Comparison of ENCODE assay signal across 16 cellular contexts in the genomic region with DNA sequence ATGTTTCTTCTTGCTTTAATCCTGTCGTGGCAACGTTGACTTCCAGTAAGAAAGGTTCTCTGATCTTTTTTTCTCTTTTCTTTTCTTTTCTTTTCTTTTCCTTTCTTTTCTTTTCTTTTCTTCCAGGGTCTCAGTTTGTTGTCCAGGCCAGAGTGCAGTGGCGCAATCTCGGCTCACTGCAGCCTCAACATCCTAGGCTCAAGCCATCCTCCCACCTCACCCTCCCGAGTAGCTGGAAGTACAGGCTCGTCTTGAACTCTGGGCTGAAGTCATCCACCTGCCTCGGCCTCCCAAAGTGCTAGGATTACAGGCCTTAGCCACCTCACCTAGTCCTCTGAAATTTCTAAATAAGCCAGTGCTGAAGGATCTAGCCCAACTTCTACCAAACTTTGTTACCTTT. TPM values are rescaled to one million over a fixed set of nuclear protein-coding genes. Genes with fewer than 3 reads are reported as not detected.
DNase-seq lines count a peak whose midpoint lies in the region; ATAC-seq and TF ChIP-seq lines count a peak whose summit lies in the region.
"Had no signal": no experiment of that assay in that cellular context is flagged by ENCODE, and none has a peak within 500 bp of the region (broad histone marks: within the 10 kb centered on the region; RNA-seq: fewer than 3 reads in every experiment).

No MANE protein-coding gene starts in this region.

- CTCF ChIA-PET in PC-9 (lab: Charles Lee) = no interaction called here

- POLR2A ChIA-PET in PC-9 (lab: Charles Lee; ENCODE audit: unreplicated experiment) = interaction anchor here (0.7 to 1.3 kb wide), 2 partner anchors 63 to 144 kb away, joined by 5 read pairs; no protein-coding TSS in a partner anchor

- no peaks in the 10 kb centered on the region for H3K9me3 ChIP-seq in PC-9 (ENCODE audit: insufficient read depth, low read depth)
- no peaks in the 10 kb centered on the region for H3K9me3 ChIP-seq in esophagus squamous epithelium
- H3K9me3 ChIP-seq in psoas muscle = no peaks in the 10 kb centered on the region
- H3K9me3 ChIP-seq: Peyer's patch, thoracic aorta had no signal

- H3K9me2 ChIP-seq in PC-9 (ENCODE audit: insufficient read depth) = no peaks in the 10 kb centered on the region

- peak overlapping the region; percentile 86 for H2AFZ ChIP-seq in PC-9

- H3F3A ChIP-seq in PC-9 (ENCODE audit: insufficient read depth, low read depth) = peaks cover 9% of the 10 kb centered on the region

- peak overlapping the region; percentile 84 for H3K4me2 ChIP-seq in PC-9

- WGBS in esophagus squamous epithelium, 2 donors = 21 to 58% methylated on average over 7 of the region's 7 CpGs
- WGBS in psoas muscle, 3 donors = 42 to 47% (median 47%) methylated on average over 7 of the region's 7 CpGs

- TSS peak; percentile 64 for BruUV-seq in PC-9 (replicated peaks; lab: Mats Ljungman, UMichigan)

- H3K27me3 ChIP-seq in H7 (ENCODE audit: control insufficient read depth, insufficient read depth, low read length) = no peaks in the 10 kb centered on the region
- no peaks in the 10 kb centered on the region for H3K27me3 ChIP-seq in PC-9 (ENCODE audit: insufficient read depth, low read depth)
- H3K27me3 ChIP-seq in esophagus squamous epithelium = peaks cover 0 to 27% (median 0%) of the 10 kb centered on the region in 4 donors
- peaks cover 0 to 3% (median 0%) of the 10 kb centered on the region in 3 donors for H3K27me3 ChIP-seq in psoas muscle (ENCODE audit: insufficient read depth in 3 of 3, low read length in 2 of 3)
- H3K27me3 ChIP-seq: Peyer's patch had no signal

- H3K36me3 ChIP-seq in H7 (replicated peaks; ENCODE audit: control insufficient read depth, insufficient read depth, low read length) (no peaks in the 10 kb centered on the region), PC-9 (ENCODE audit: low read depth) (no peaks in the 10 kb centered on the region; the same call in 1 of the 2 replicates), esophagus squamous epithelium (no peaks in the 10 kb centered on the region), psoas muscle (ENCODE audit: insufficient read depth in 1 of 2, low read depth in 1 of 2) (no peaks in the 10 kb centered on the region)
- H3K36me3 ChIP-seq: Peyer's patch, thoracic aorta had no signal

- H3K4me3 ChIP-seq in H7 (ENCODE audit: insufficient read depth, low read depth, low read length) (peak overlapping the region; percentile 74), PC-9 (peak overlapping the region; percentile 75), esophagus squamous epithelium (peak overlapping the region; percentile 65 to 89 (median 72)), psoas muscle (peak overlapping the region; percentile 76)

- peak overlapping the region; percentile 2; the same call in 1 of the 2 replicates for H3K27ac ChIP-seq in PC-9
- H3K27ac ChIP-seq in esophagus squamous epithelium = peak overlapping the region; percentile 87 to 89 (median 88)
- H3K27ac ChIP-seq in psoas muscle = no peak overlapping the region
- H3K27ac ChIP-seq: thoracic aorta had no signal

- intact Hi-C loops in PC-9 (cut with micrococcal nuclease; ENCODE audit: unreplicated experiment) = loop anchor here (5.0 to 10.0 kb wide), 2 partner anchors 396 to 453 kb away; partner anchors contain the start of genes COX16 and SYNJ2BP
- intact Hi-C loops in esophagus squamous epithelium (cut with DNase I) = loop anchor here (10.0 kb wide), 1 partner anchor 186 kb away; no protein-coding TSS in a partner anchor
- intact Hi-C loops in psoas muscle (cut with DNase I) = no loop called here

- peaks cover 43% of the 10 kb centered on the region for H3K79me2 ChIP-seq in PC-9 (ENCODE audit: low read depth)

- H3K4me1 ChIP-seq in PC-9 (replicated peaks; ENCODE audit: insufficient read depth) = peaks cover 38% of the 10 kb centered on the region
- peaks cover 0 to 45% (median 3%) of the 10 kb centered on the region in 3 donors for H3K4me1 ChIP-seq in esophagus squamous epithelium
- peaks cover 4% of the 10 kb centered on the region for H3K4me1 ChIP-seq in psoas muscle

- no peak for ATAC-seq in psoas muscle
- no peak for ATAC-seq in HG03354 (IDR thresholded peaks at IDR 0.05; ENCODE audit: poor library complexity, severe bottlenecking, unreplicated experiment)
- ATAC-seq: T-helper 17 cell had no signal

- no peak for DNase-seq in H7
- no peak for DNase-seq in PC-9
- no peak for DNase-seq in esophagus squamous epithelium (lab: John Stamatoyannopoulos, UW)
- DNase-seq in psoas muscle = no peak
- no peak for DNase-seq in T1000 (lab: John Stamatoyannopoulos, UW)
- no peak for DNase-seq in mesenteric fat pad (ENCODE audit: low spot score)
- DNase-seq: activated CD4-positive, alpha-beta T cell treated with anti-CD3 and anti-CD28 coated beads, Interleukin-2, amount 50 U/mL, for 48 hours; activated naive CD4-positive, alpha-beta T cell treated with anti-CD3 and anti-CD28 coated beads for 36 hours; CD4-positive, alpha-beta memory T cell; left colon; NCI-H2171; Peyer's patch; small intestine; T-helper 17 cell had no signal

- no peak for TF ChIP-seq POLR2A in esophagus squamous epithelium (IDR thresholded peaks at IDR 0.05)

- no peaks in the 10 kb centered on the region for H4K20me1 ChIP-seq in PC-9 (ENCODE audit: insufficient read depth)

- TF ChIP-seq CTCF in PC-9 (conservative IDR thresholded peaks at IDR 0.05) = no peak
- TF ChIP-seq CTCF in esophagus squamous epithelium (IDR thresholded peaks at IDR 0.05) = no peak
- no peak for TF ChIP-seq CTCF in psoas muscle (IDR thresholded peaks at IDR 0.05)

RNA-seq across cellular contexts. Expression of gene MAP3K9, which starts 1.3 kb away (rescaled TPM):
- total RNA-seq in H7 (2014; rRNA removed; shearing (Covaris generic)) = 12.6 TPM in 2 replicates
- 21.4 and 25.0 TPM in 2 replicates for total RNA-seq in PC-9 (2021)
- 10 to 100 TPM in 3 of 4 donors, 1 to 10 TPM in 1; 8.1 to 34.0 (median 14.7) TPM for total RNA-seq in esophagus squamous epithelium
- total RNA-seq in psoas muscle = 1 to 10 TPM; 2.1 to 4.3 (median 3.2) TPM
- 1 to 10 TPM in 2 of 3 donors, under 1 TPM in 1; 0.44 to 1.8 (median 1.1) TPM for polyA plus RNA-seq in psoas muscle
- 0.26 TPM for total RNA-seq in mesenteric fat pad

Comparison
In these comparisons a context has a peak if more than half of its experiments do, and no peak if none do; other contexts are left out.
1. intact Hi-C loops: an anchor here in PC-9 (5.0 to 10.0 kb wide) and esophagus squamous epithelium (10.0 kb wide); none called in psoas muscle.